8 cellular contexts compared by ENCODE assay signal in genomic region chr3:181700168-181701087, GRCh38. TPM values are rescaled to one million over a fixed set of nuclear protein-coding genes. Genes with fewer than 3 reads are reported as not detected.
DNase-seq lines count a peak whose midpoint lies in the region; ATAC-seq and TF ChIP-seq lines count a peak whose summit lies in the region.

No MANE protein-coding gene starts in this region.

- WGBS in aorta, 2 donors: 9 to 10% methylated on average over 17 of the region's 17 CpGs

- H3K27me3 Mint-ChIP-seq in nephron progenitor cell (ENCODE audit: low read depth, poor library complexity): peaks cover 56% of the 10 kb centered on the region

- H3K27ac Mint-ChIP-seq in nephron progenitor cell: no peak overlapping the region

- peak; percentile 95 for TF ChIP-seq CTCF in nephron progenitor cell (IDR thresholded peaks at IDR 0.05)

- H3K4me3 ChIP-seq in aorta (ENCODE audit: low read length in 2 of 2): no peak overlapping the region

- peaks cover 2% of the 10 kb centered on the region for H3K9me3 ChIP-seq in aorta (ENCODE audit: control insufficient read depth, low read length)

- H3K4me1 ChIP-seq in aorta (ENCODE audit: control insufficient read depth in 1 of 2, insufficient read depth in 2 of 2, low read length in 2 of 2): peaks cover 2 to 3% of the 10 kb centered on the region in 2 donors

- H3K36me3 Mint-ChIP-seq in nephron progenitor cell (ENCODE audit: low read depth): no peaks in the 10 kb centered on the region

- no peaks in the 10 kb centered on the region for H3K9me3 Mint-ChIP-seq in nephron progenitor cell

- H3K4me1 Mint-ChIP-seq in nephron progenitor cell: peaks cover 79% of the 10 kb centered on the region

- no peak overlapping the region for H3K27ac ChIP-seq in aorta (ENCODE audit: low read depth in 1 of 2, low read length in 2 of 2)

- peaks cover 0 to 4% of the 10 kb centered on the region in 2 donors for H3K27me3 ChIP-seq in aorta (ENCODE audit: control insufficient read depth in 1 of 2, insufficient read depth in 2 of 2, low read length in 1 of 2)

- in situ Hi-C loops in Caki2 (cut with HindIII; ENCODE audit: low pct_unique_long_range_greater_than_20kb, low sequenced_read_pairs): no loop called here

- H3K36me3 ChIP-seq in aorta (ENCODE audit: control insufficient read depth in 1 of 2, insufficient read depth in 2 of 2, low read length in 1 of 2): no peaks in the 10 kb centered on the region

- DNase-seq in Caki2 (ENCODE audit: low read depth) (peak; percentile 66), NCI-H2171 treated with DMSO at 0.1 percent for 48 hours (lab: John Stamatoyannopoulos, UW) (peak; percentile 80), fibroblast of peridontal ligament (ENCODE audit: extremely low read depth) (peak; percentile 79), nephron progenitor cell (peak; percentile 81), aorta (no peak)
- peak; percentile 66 for DNase-seq in activated CD4-positive, alpha-beta T cell treated with anti-CD3 and anti-CD28 coated beads for 48 hours

- H3K4me3 Mint-ChIP-seq in nephron progenitor cell: peak overlapping the region; percentile 89

- intact Hi-C loops in aorta (cut with DNase I): no loop called here

- peak; percentile 74 for ATAC-seq in GM19351 (IDR thresholded peaks at IDR 0.05; ENCODE audit: unreplicated experiment)
- ATAC-seq in HG03432 (IDR thresholded peaks at IDR 0.05; ENCODE audit: unreplicated experiment): peak; percentile 67
- ATAC-seq in aorta (ENCODE audit: low FRiP score): peak; percentile 65

RNA-seq across cellular contexts. Expression of gene SOX2, which starts 11.3 kb away (rescaled TPM):
- not detected in 2 replicates for total RNA-seq in Caki2 (2014; rRNA removed; shearing (Covaris generic); ENCODE audit: low replicate concordance)
- under 1 TPM; 0.24 to 0.29 TPM for total RNA-seq in aorta
- polyA plus RNA-seq in aorta: under 1 TPM in 1 of 2 donors, not detected in 1; 0.13 TPM

Comparison
In these comparisons a context has a peak if more than half of its experiments do, and no peak if none do; other contexts are left out.
1. DNase-seq: peak in Caki2 (single experiment), NCI-H2171 treated with DMSO at 0.1 percent for 48 hours (single experiment), activated CD4-positive, alpha-beta T cell treated with anti-CD3 and anti-CD28 coated beads for 48 hours (single experiment), fibroblast of peridontal ligament (single experiment) and nephron progenitor cell (single experiment); none in aorta (0 of 2).
2. Peak in every context shown above with its lines, with median percentiles within 50 percentile points of each other: ATAC-seq.